ENCODE assay signal across 7 cellular contexts in genomic region chr10:71548494-71548846, GRCh38.
A peak's percentile ranks its signal among the peaks of the same experiment; 100 is the strongest.
DNase-seq lines count a peak whose midpoint lies in the region; ATAC-seq and TF ChIP-seq lines count a peak whose summit lies in the region.

No MANE protein-coding gene starts in this region.

- peaks cover 6% of the 10 kb centered on the region for H3F3A ChIP-seq in neural cell (ENCODE audit: insufficient read depth, low read length, poor library complexity, severe bottlenecking)

- TF ChIP-seq RAD21 in neural cell (conservative IDR thresholded peaks at IDR 0.05) = peak; percentile 31

- DNase-seq in NAMALWA (ENCODE audit: low spot score) = peak; percentile 43
- DNase-seq in brain microvascular endothelial cell = peak; percentile 46
- no peak for DNase-seq in HK-2 (ENCODE audit: unreplicated experiment)

- no peak overlapping the region for H2AFZ ChIP-seq in neural cell (ENCODE audit: low read depth, low read length)

- H3K36me3 ChIP-seq in brain microvascular endothelial cell (replicated peaks) (no peaks in the 10 kb centered on the region), neural cell (ENCODE audit: insufficient read depth, low read length) (no peaks in the 10 kb centered on the region)

- TF ChIP-seq EP300 in neural cell (conservative IDR thresholded peaks at IDR 0.05; ENCODE audit: poor library complexity, severe bottlenecking) = no peak

- H3K4me2 ChIP-seq in neural cell (ENCODE audit: low read length) = no peak overlapping the region

- H3K4me3 ChIP-seq in brain microvascular endothelial cell (ENCODE audit: low read depth, low read length) = no peak overlapping the region
- no peak overlapping the region for H3K4me3 ChIP-seq in neural cell (ENCODE audit: low read length)

- no peaks in the 10 kb centered on the region for H3K9me3 ChIP-seq in neural cell (ENCODE audit: low read length)

- H3K9ac ChIP-seq in neural cell (ENCODE audit: low read length) = no peak overlapping the region

- TF ChIP-seq CTCF in GM12874 (IDR thresholded peaks at IDR 0.05; ENCODE audit: insufficient read depth, low read depth, low read length) (peak; percentile 61), brain microvascular endothelial cell (IDR thresholded peaks at IDR 0.05; ENCODE audit: low read depth, low read length, missing control alignments) (peak; percentile 64), neural cell (IDR thresholded peaks at IDR 0.05; ENCODE audit: poor library complexity, severe bottlenecking) (peak; percentile 67)

- no peaks in the 10 kb centered on the region for H3K79me2 ChIP-seq in neural cell (replicated peaks; ENCODE audit: insufficient read depth, low read length)

- ATAC-seq in HG03521 (IDR thresholded peaks at IDR 0.05; ENCODE audit: unreplicated experiment) (no peak), HG03457 (IDR thresholded peaks at IDR 0.05; ENCODE audit: unreplicated experiment) (no peak)

- in situ Hi-C loops in brain microvascular endothelial cell (cut with HindIII; ENCODE audit: low pct_ligation_motif_present, low sequenced_read_pairs) = no loop called here

- no peaks in the 10 kb centered on the region for H4K20me1 ChIP-seq in neural cell (ENCODE audit: insufficient read depth)

- H3K27ac ChIP-seq in brain microvascular endothelial cell = peak overlapping the region; percentile 36
- H3K27ac ChIP-seq in neural cell (ENCODE audit: low read length) = peak overlapping the region; percentile 35

- H3K27me3 ChIP-seq in brain microvascular endothelial cell (replicated peaks) = no peaks in the 10 kb centered on the region
- no peaks in the 10 kb centered on the region for H3K27me3 ChIP-seq in neural cell (ENCODE audit: insufficient read depth, low read depth, low read length)

- H3K9me2 ChIP-seq in neural cell (ENCODE audit: insufficient read depth, low read length) = no peaks in the 10 kb centered on the region

TF ChIP-seq in neural cell, 6 proteins besides CTCF, POLR2A, EP300 and RAD21:
- TF ChIP-seq POLR2AphosphoS5 (IDR thresholded peaks at IDR 0.05) (no peak), MXI1 (conservative IDR thresholded peaks at IDR 0.05; ENCODE audit: poor library complexity, severe bottlenecking) (no peak), REST (IDR thresholded peaks at IDR 0.05; ENCODE audit: borderline replicate concordance) (no peak), EZH2 (IDR thresholded peaks at IDR 0.05; ENCODE audit: borderline replicate concordance, insufficient read depth, low read length, poor library complexity, severe bottlenecking) (no peak), TAF1 (IDR thresholded peaks at IDR 0.05; ENCODE audit: low read depth) (no peak)
